Comparison of ENCODE assay signal across 10 cellular contexts in the genomic region with DNA sequence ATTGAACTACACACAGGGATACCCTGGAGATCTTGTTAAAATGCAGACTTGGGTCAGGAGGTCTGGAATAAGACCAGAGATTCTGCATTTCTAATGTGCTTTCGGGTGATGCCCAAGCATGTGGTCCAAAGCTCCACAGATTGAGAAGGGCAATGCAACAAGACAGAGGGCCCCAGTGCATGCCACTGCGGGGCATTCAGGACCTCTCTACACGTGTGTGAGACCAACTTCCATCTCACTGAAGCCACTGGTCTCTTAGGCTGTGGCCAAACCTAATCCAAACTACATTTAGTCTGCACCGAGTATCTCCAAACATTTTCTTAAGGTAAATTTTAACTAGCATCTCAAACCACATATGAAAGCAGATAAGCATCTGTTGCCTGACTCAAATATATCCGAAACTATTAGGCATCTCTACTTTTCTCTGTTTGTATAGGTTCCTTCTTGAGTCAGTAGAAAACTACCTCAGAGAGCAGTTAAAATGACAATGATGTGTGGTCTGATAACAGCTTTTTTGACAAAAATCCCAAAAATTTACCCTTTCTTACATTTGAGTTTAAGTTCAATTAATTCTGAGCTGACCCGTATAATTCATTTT.
DNase-seq lines count a peak whose midpoint lies in the region; ATAC-seq and TF ChIP-seq lines count a peak whose summit lies in the region.
"Had no signal": no experiment of that assay in that cellular context is flagged by ENCODE, and none has a peak within 500 bp of the region (broad histone marks: within the 10 kb centered on the region; RNA-seq: fewer than 3 reads in every experiment).

No MANE protein-coding gene starts in this region.

- DNase-seq in activated CD8-positive, alpha-beta memory T cell treated with anti-CD3 and anti-CD28 coated beads, Interleukin-2, amount 10 ng/mL, durations not matched to agents 7 days and 5 days, result peak; percentile 49
- no peak for DNase-seq in activated CD8-positive, alpha-beta memory T cell treated with anti-CD3 and anti-CD28 coated beads, Interleukin-2, amount 50 U/mL, for 4 hours
- no peak for DNase-seq in stimulated activated naive B cell treated with anti-CD40 and anti-IgM and Interleukin-4, amounts not matched to agents 10 μg/mL and 1 μg/mL and 100 μg/mL, for 72 hours
- DNase-seq in superior temporal gyrus (ENCODE audit: extremely low spot score) (no peak), SK-N-DZ (ENCODE audit: low spot score) (no peak), NCI-H69 (lab: John Stamatoyannopoulos, UW) (no peak)

- H3K4me2 ChIP-seq in Loucy (ENCODE audit: low read depth, low read length, poor library complexity, severe bottlenecking), result peak overlapping the region; percentile 87

- no peak overlapping the region for H2AFZ ChIP-seq in Loucy (ENCODE audit: low read length)

- peaks cover 79% of the 10 kb centered on the region for H3K79me2 ChIP-seq in Loucy (ENCODE audit: insufficient read depth, low read length)

- TF ChIP-seq CTCF in Loucy (conservative IDR thresholded peaks at IDR 0.05; ENCODE audit: low read length), result no peak

- H3K4me3 ChIP-seq in Loucy (ENCODE audit: low read length, poor library complexity, severe bottlenecking), result peak overlapping the region; percentile 90
- H3K4me3 ChIP-seq: SJSA1 had no signal

- H3K4me1 Mint-ChIP-seq in activated CD8-positive, alpha-beta memory T cell treated with anti-CD3 and anti-CD28 coated beads, Interleukin-2, amount 10 ng/mL, durations not matched to agents 7 days and 5 days, result peaks cover 64% of the 10 kb centered on the region
- H3K4me1 Mint-ChIP-seq in stimulated activated naive B cell treated with anti-CD40 and anti-IgM and Interleukin-4, amounts not matched to agents 10 μg/mL and 1 μg/mL and 100 μg/mL, for 72 hours, result peaks cover 48 to 78% of the 10 kb centered on the region in 2 donors

- peaks cover 14% of the 10 kb centered on the region for H3F3A ChIP-seq in Loucy (ENCODE audit: low read depth)

- H3K36me3 ChIP-seq in Loucy (ENCODE audit: insufficient read depth, low read length), result peaks cover 7% of the 10 kb centered on the region
- H3K36me3 ChIP-seq: SJSA1 had no signal

- H3K9me2 ChIP-seq in Loucy (replicated peaks; ENCODE audit: low read depth, low read length), result no peaks in the 10 kb centered on the region

- CTCF ChIA-PET in activated CD8-positive, alpha-beta memory T cell treated with anti-CD3 and anti-CD28 coated beads, Interleukin-2, amount 10 ng/mL, durations not matched to agents 7 days and 5 days (lab: Charles Lee), result interaction anchor here (1.3 to 2.2 kb wide), 6 partner anchors 10 to 108 kb away, joined by 3 to 9 read pairs (median 4); partner anchors contain the start of gene ELMO1

- peaks cover 44% of the 10 kb centered on the region for H4K20me1 ChIP-seq in Loucy (ENCODE audit: insufficient read depth, low read length, poor library complexity, severe bottlenecking)

- H3K36me3 Mint-ChIP-seq in activated CD8-positive, alpha-beta memory T cell treated with anti-CD3 and anti-CD28 coated beads, Interleukin-2, amount 10 ng/mL, durations not matched to agents 7 days and 5 days, result peaks cover 42% of the 10 kb centered on the region
- H3K36me3 Mint-ChIP-seq in stimulated activated naive B cell treated with anti-CD40 and anti-IgM and Interleukin-4, amounts not matched to agents 10 μg/mL and 1 μg/mL and 100 μg/mL, for 72 hours, result peaks cover 7 to 30% of the 10 kb centered on the region in 2 donors

- peak overlapping the region; percentile 98 for H3K27ac Mint-ChIP-seq in activated CD8-positive, alpha-beta memory T cell treated with anti-CD3 and anti-CD28 coated beads, Interleukin-2, amount 10 ng/mL, durations not matched to agents 7 days and 5 days
- H3K27ac Mint-ChIP-seq in stimulated activated naive B cell treated with anti-CD40 and anti-IgM and Interleukin-4, amounts not matched to agents 10 μg/mL and 1 μg/mL and 100 μg/mL, for 72 hours, result peak overlapping the region; percentile 68

- no peaks in the 10 kb centered on the region for H3K27me3 Mint-ChIP-seq in activated CD8-positive, alpha-beta memory T cell treated with anti-CD3 and anti-CD28 coated beads, Interleukin-2, amount 10 ng/mL, durations not matched to agents 7 days and 5 days
- H3K27me3 Mint-ChIP-seq in stimulated activated naive B cell treated with anti-CD40 and anti-IgM and Interleukin-4, amounts not matched to agents 10 μg/mL and 1 μg/mL and 100 μg/mL, for 72 hours, result no peaks in the 10 kb centered on the region

- H3K9ac ChIP-seq in Loucy (ENCODE audit: low read depth, low read length, poor library complexity, severe bottlenecking), result peak overlapping the region; percentile 84

- no peaks in the 10 kb centered on the region for H3K27me3 ChIP-seq in Loucy (ENCODE audit: insufficient read depth, low read length, poor library complexity, severe bottlenecking)
- H3K27me3 ChIP-seq: SJSA1, tibial nerve had no signal

- ATAC-seq in activated CD8-positive, alpha-beta memory T cell treated with anti-CD3 and anti-CD28 coated beads, Interleukin-2, amount 10 ng/mL, durations not matched to agents 7 days and 5 days, result peak; percentile 39
- peak; percentile 45 for ATAC-seq in HG02759 (IDR thresholded peaks at IDR 0.05; ENCODE audit: unreplicated experiment)
- ATAC-seq in stimulated activated naive B cell treated with anti-CD40 and anti-IgM and Interleukin-4, amounts not matched to agents 10 μg/mL and 1 μg/mL and 100 μg/mL, for 72 hours (replicated peaks), result peak; percentile 36 to 45

- peak overlapping the region; percentile 89 for H3K4me3 Mint-ChIP-seq in activated CD8-positive, alpha-beta memory T cell treated with anti-CD3 and anti-CD28 coated beads, Interleukin-2, amount 10 ng/mL, durations not matched to agents 7 days and 5 days
- peak overlapping the region; percentile 64 to 72 for H3K4me3 Mint-ChIP-seq in stimulated activated naive B cell treated with anti-CD40 and anti-IgM and Interleukin-4, amounts not matched to agents 10 μg/mL and 1 μg/mL and 100 μg/mL, for 72 hours

- H3K9me3 ChIP-seq in Loucy (ENCODE audit: insufficient read depth, low read depth, low read length), result no peaks in the 10 kb centered on the region
- H3K9me3 ChIP-seq: SJSA1, tibial nerve had no signal

- H3K4me1 ChIP-seq in Loucy (ENCODE audit: insufficient read depth, low read length, poor library complexity, severe bottlenecking), result peaks cover 70% of the 10 kb centered on the region
- H3K4me1 ChIP-seq: SJSA1 had no signal

- H3K9me3 Mint-ChIP-seq in activated CD8-positive, alpha-beta memory T cell treated with anti-CD3 and anti-CD28 coated beads, Interleukin-2, amount 10 ng/mL, durations not matched to agents 7 days and 5 days (ENCODE audit: low read depth), result peaks cover 5% of the 10 kb centered on the region
- H3K9me3 Mint-ChIP-seq in stimulated activated naive B cell treated with anti-CD40 and anti-IgM and Interleukin-4, amounts not matched to agents 10 μg/mL and 1 μg/mL and 100 μg/mL, for 72 hours, result peaks cover 4 to 6% of the 10 kb centered on the region in 2 donors
